In the genomic region with DNA sequence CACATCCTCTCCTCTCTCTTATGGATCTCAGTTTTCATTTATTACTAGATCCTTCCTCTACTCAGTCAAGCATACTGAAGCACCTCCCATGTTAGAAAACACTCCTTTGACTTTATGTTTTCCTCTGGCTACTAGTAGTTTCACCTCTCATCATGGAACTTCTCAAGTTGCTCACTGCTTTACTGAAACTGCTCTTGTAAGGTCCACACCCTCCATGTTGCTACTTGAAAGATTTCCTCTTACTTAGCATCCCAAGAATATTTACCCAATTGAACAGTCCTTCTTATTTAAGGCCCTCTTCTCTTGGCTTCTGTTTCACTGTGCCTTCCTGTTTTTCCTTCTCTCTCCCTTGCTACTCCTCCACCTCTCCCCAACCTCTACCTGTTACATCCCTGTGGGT, we compare ENCODE assay signal across 17 cellular contexts.
DNase-seq lines count a peak whose midpoint lies in the region; ATAC-seq and TF ChIP-seq lines count a peak whose summit lies in the region.
"Had no signal": no experiment of that assay in that cellular context is flagged by ENCODE, and none has a peak within 500 bp of the region (broad histone marks: within the 10 kb centered on the region; RNA-seq: fewer than 3 reads in every experiment).

No MANE protein-coding gene starts in this region.

- H3K4me3 ChIP-seq in left ventricle myocardium inferior = no peak overlapping the region
- H3K4me3 ChIP-seq in lung = no peak overlapping the region
- H3K4me3 ChIP-seq in tibial artery = no peak overlapping the region
- H3K4me3 ChIP-seq: GM12878, HAP-1 had no signal

- ATAC-seq in Right ventricle myocardium superior (ENCODE audit: poor library complexity) = no peak
- ATAC-seq in lung (ENCODE audit: insufficient read depth, low FRiP score) = peak; percentile 27
- no peak for ATAC-seq in GM21515 (IDR thresholded peaks at IDR 0.05; ENCODE audit: unreplicated experiment)

- H3K27me3 ChIP-seq in left ventricle myocardium inferior (ENCODE audit: low read depth) (no peaks in the 10 kb centered on the region), lung (ENCODE audit: control insufficient read depth, insufficient read depth) (no peaks in the 10 kb centered on the region), tibial artery (no peaks in the 10 kb centered on the region)
- H3K27me3 ChIP-seq: BE2C had no signal

- peaks cover 82% of the 10 kb centered on the region for H3K4me1 ChIP-seq in left ventricle myocardium inferior
- peaks cover 4 to 41% of the 10 kb centered on the region in 2 donors for H3K4me1 ChIP-seq in lung (ENCODE audit: control insufficient read depth in 2 of 2, insufficient read depth in 2 of 2, low read length in 2 of 2)
- peaks cover 0 to 86% (median 29%) of the 10 kb centered on the region in 4 donors for H3K4me1 ChIP-seq in tibial artery
- H3K4me1 ChIP-seq: BE2C, HAP-1 had no signal

- H3K9me3 ChIP-seq in left ventricle myocardium inferior (replicated peaks) (no peaks in the 10 kb centered on the region), lung (ENCODE audit: control insufficient read depth in 2 of 2, insufficient read depth in 1 of 2, low read length in 1 of 2) (no peaks in the 10 kb centered on the region), tibial artery (no peaks in the 10 kb centered on the region)
- H3K9me3 ChIP-seq: BE2C, HAP-1 had no signal

- intact Hi-C loops in left ventricle myocardium inferior (cut with micrococcal nuclease) (no loop called here), Right ventricle myocardium superior (cut with DNase I) (no loop called here), tibial artery (cut with DNase I; ENCODE audit: low total_unique reads) (loop anchor here (10.0 kb wide), 1 partner anchor 73 kb away; no protein-coding TSS in a partner anchor)

- DNase-seq in left ventricle myocardium inferior = no peak
- no peak for DNase-seq in Right ventricle myocardium superior
- DNase-seq in lung (ENCODE audit: low spot score) = no peak
- no peak for DNase-seq in tibial artery
- no peak for DNase-seq in AG08396 (ENCODE audit: low spot score)
- DNase-seq in NCI-H526 treated with DMSO at 0.1 percent for 48 hours (lab: John Stamatoyannopoulos, UW) = no peak
- DNase-seq: BE2C; C1 segment of cervical spinal cord; CD4-positive, CD25-positive, alpha-beta regulatory T cell; CD8-positive, alpha-beta memory T cell; COR-L47; DMS 273 treated with DMSO at 0.1 percent for 48 hours; DND-41; EL had no signal

- peak overlapping the region; percentile 54 for H3K27ac ChIP-seq in left ventricle myocardium inferior (replicated peaks)
- peak overlapping the region; percentile 17 to 52 for H3K27ac ChIP-seq in lung (ENCODE audit: low read depth in 1 of 2, low read length in 1 of 2)
- peak overlapping the region; percentile 67 to 68 for H3K27ac ChIP-seq in tibial artery

- H3K36me3 ChIP-seq in left ventricle myocardium inferior (no peaks in the 10 kb centered on the region), lung (ENCODE audit: control insufficient read depth in 2 of 2, insufficient read depth in 2 of 2, low read length in 2 of 2) (no peaks in the 10 kb centered on the region), tibial artery (no peaks in the 10 kb centered on the region)
- H3K36me3 ChIP-seq: BE2C, HAP-1 had no signal

- no peak for TF ChIP-seq CTCF in left ventricle myocardium inferior (IDR thresholded peaks at IDR 0.05; ENCODE audit: borderline replicate concordance)
- TF ChIP-seq CTCF in lung (IDR thresholded peaks at IDR 0.05; ENCODE audit: control extremely low read depth, extremely low read depth) = no peak
- no peak for TF ChIP-seq CTCF in tibial artery (IDR thresholded peaks at IDR 0.05)
